11 cellular contexts compared by ENCODE assay signal in the genomic region with DNA sequence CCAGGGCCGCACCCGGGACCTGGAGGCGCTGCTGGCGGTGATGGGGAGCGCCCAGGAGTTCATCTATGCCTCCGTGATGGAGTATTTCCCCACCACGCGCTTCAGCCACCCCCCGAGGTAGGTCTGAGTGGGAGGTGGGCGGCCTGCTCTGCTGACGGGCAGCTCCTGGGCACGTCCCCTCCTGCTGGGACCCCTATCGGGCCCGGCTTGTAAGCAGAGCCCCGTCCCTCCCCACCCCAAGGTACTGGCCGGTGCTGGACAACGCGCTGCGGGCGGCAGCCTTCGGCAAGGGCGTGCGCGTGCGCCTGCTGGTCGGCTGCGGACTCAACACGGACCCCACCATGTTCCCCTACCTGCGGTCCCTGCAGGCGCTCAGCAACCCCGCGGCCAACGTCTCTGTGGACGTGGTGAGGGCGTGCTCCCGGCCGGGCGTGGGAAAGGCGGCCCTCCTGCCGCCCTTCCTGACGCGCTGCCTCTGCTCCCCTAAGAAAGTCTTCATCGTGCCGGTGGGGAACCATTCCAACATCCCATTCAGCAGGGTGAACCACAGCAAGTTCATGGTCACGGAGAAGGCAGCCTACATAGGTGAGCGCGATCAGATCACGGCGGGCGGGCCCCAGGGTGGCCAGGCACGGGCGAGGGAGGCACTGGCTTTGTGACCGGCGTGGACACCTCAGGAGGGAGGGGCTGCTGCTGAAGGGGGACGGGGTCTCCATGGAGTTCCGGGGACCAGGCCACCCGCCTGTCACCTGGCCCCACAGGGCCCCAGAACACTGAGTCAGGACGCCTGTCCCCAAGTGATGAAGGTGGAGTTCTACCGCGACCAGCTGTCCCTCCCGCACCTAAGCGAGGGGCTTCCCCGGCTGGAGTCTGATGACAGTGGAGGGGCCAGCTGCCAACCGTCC. TPM values are rescaled to one million over a fixed set of nuclear protein-coding genes. Genes with fewer than 3 reads are reported as not detected.
DNase-seq lines count a peak whose midpoint lies in the region; ATAC-seq, FAIRE-seq and TF ChIP-seq lines count a peak whose summit lies in the region.
"Had no signal": no experiment of that assay in that cellular context is flagged by ENCODE, and none has a peak within 500 bp of the region (broad histone marks: within the 10 kb centered on the region; RNA-seq: fewer than 3 reads in every experiment).

No MANE protein-coding gene starts in this region.

- no peaks in the 10 kb centered on the region for H3K9me1 ChIP-seq in endothelial cell of umbilical vein (replicated peaks; ENCODE audit: control insufficient read depth, extremely low read depth, insufficient read depth, low read length)

- CTCF ChIA-PET in endothelial cell of umbilical vein (lab: Charles Lee) = interaction anchor here (1.1 to 4.4 kb wide), 9 partner anchors 11 to 549 kb away, joined by 3 to 39 read pairs (median 8); no protein-coding TSS in a partner anchor

- H3K4me3 ChIP-seq in endothelial cell of umbilical vein (replicated peaks in 1 of 3; ENCODE audit: insufficient read depth in 1 of 3, low read depth in 1 of 3, low read length in 3 of 3) = no peak overlapping the region
- H3K4me3 ChIP-seq in urinary bladder (ENCODE audit: low read depth, low read length) = peak overlapping the region; percentile 55

- ATAC-seq in Right ventricle myocardium superior (ENCODE audit: poor library complexity) (no peak), Right ventricle myocardium inferior (no peak), HG03196 (IDR thresholded peaks at IDR 0.05; ENCODE audit: unreplicated experiment) (no peak), HG02981 (IDR thresholded peaks at IDR 0.05; ENCODE audit: unreplicated experiment) (no peak)

- H3K36me3 Mint-ChIP-seq in nephron (ENCODE audit: low read depth) = no peaks in the 10 kb centered on the region
- H3K36me3 Mint-ChIP-seq: activated CD8-positive, alpha-beta memory T cell treated with anti-CD3 and anti-CD28 coated beads, Interleukin-2, amount 10 ng/mL, durations not matched to agents 7 days and 5 days; CD4-positive, CD25-positive, alpha-beta regulatory T cell had no signal

- no peaks in the 10 kb centered on the region for H3K79me2 ChIP-seq in endothelial cell of umbilical vein (ENCODE audit: control insufficient read depth, insufficient read depth, low read length)

- intact Hi-C loops in Right ventricle myocardium superior (cut with DNase I) = no loop called here
- intact Hi-C loops in Right ventricle myocardium inferior (cut with DNase I) = loop anchor here (2.0 kb wide), 1 partner anchor 35 kb away; no protein-coding TSS in a partner anchor
- intact Hi-C loops in endothelial cell of umbilical vein (cut with micrococcal nuclease) = no loop called here

- H3K27me3 Mint-ChIP-seq in nephron (ENCODE audit: low read depth) = peaks cover 37% of the 10 kb centered on the region

- 49% methylated on average over 64 of the region's 64 CpGs for WGBS in urinary bladder

- TF ChIP-seq POLR2A in endothelial cell of umbilical vein (IDR thresholded peaks at IDR 0.05; ENCODE audit: low read depth, low read length) = no peak

- H3K9me3 Mint-ChIP-seq in nephron = no peaks in the 10 kb centered on the region
- H3K9me3 Mint-ChIP-seq: CD4-positive, CD25-positive, alpha-beta regulatory T cell had no signal

- no peak for TF ChIP-seq CTCF in endothelial cell of umbilical vein (IDR thresholded peaks at IDR 0.05; ENCODE audit: extremely low read depth in 1 of 2, insufficient read depth in 1 of 2, low read depth in 1 of 2, low read length in 2 of 2)
- TF ChIP-seq CTCF in nephron (IDR thresholded peaks at IDR 0.05; ENCODE audit: unreplicated experiment in 3 of 3) = no peak

- peak overlapping the region; percentile 48 for H3K4me2 ChIP-seq in endothelial cell of umbilical vein (ENCODE audit: insufficient read depth, low read length)

- POLR2A ChIA-PET in endothelial cell of umbilical vein (lab: Charles Lee) = no interaction called here

- H3K4me1 Mint-ChIP-seq in nephron = peaks cover 7% of the 10 kb centered on the region

- BruUV-seq in endothelial cell of umbilical vein (replicated peaks; lab: Mats Ljungman, UMichigan) = no TSS peak

- dilution Hi-C loops in endothelial cell of umbilical vein (cut with MboI; ENCODE audit: extremely low pct_ligation_motif_present, low sequenced_read_pairs) = loop anchor here (10.0 kb wide), 1 partner anchor 143 kb away; no protein-coding TSS in a partner anchor

- H3K36me3 ChIP-seq in endothelial cell of umbilical vein (ENCODE audit: control insufficient read depth in 2 of 2, extremely low read depth in 1 of 2, insufficient read depth in 2 of 2, low read length in 2 of 2) (no peaks in the 10 kb centered on the region), urinary bladder (ENCODE audit: insufficient read depth) (no peaks in the 10 kb centered on the region)

- peak; percentile 39 for DNase-seq in Right ventricle myocardium superior
- no peak for DNase-seq in Right ventricle myocardium inferior (ENCODE audit: missing footprints)
- DNase-seq in endothelial cell of umbilical vein (ENCODE audit: low read depth, low spot score) = no peak
- DNase-seq in NCI-H2107 (lab: John Stamatoyannopoulos, UW) = no peak
- DNase-seq: activated CD8-positive, alpha-beta memory T cell treated with anti-CD3 and anti-CD28 coated beads, Interleukin-2, amount 10 ng/mL, durations not matched to agents 7 days and 5 days; CD4-positive, CD25-positive, alpha-beta regulatory T cell; small intestine had no signal

- H3K4me1 ChIP-seq in endothelial cell of umbilical vein (ENCODE audit: control insufficient read depth, extremely low read depth, insufficient read depth, low read length) = peaks cover 6% of the 10 kb centered on the region
- H3K4me1 ChIP-seq in urinary bladder (ENCODE audit: insufficient read depth) = no peaks in the 10 kb centered on the region

- H3K27ac ChIP-seq in endothelial cell of umbilical vein (ENCODE audit: insufficient read depth, low read depth, low read length) (no peak overlapping the region), urinary bladder (ENCODE audit: low read depth) (no peak overlapping the region)

- H3K9me3 ChIP-seq in endothelial cell of umbilical vein (replicated peaks; ENCODE audit: control insufficient read depth, insufficient read depth, low read length) = no peaks in the 10 kb centered on the region

- H3K9ac ChIP-seq in endothelial cell of umbilical vein (replicated peaks; ENCODE audit: extremely low read depth, insufficient read depth, low read length) = no peak overlapping the region

- peaks cover 3 to 11% of the 10 kb centered on the region in 2 experiments for H3K27me3 ChIP-seq in endothelial cell of umbilical vein (ENCODE audit: control insufficient read depth in 2 of 2, insufficient read depth in 2 of 2, low read length in 2 of 2)

- FAIRE-seq in endothelial cell of umbilical vein (lab: Jason Lieb, UNC) = no peak
- FAIRE-seq: small intestine had no signal

- H4K20me1 ChIP-seq in endothelial cell of umbilical vein (replicated peaks; ENCODE audit: control insufficient read depth, extremely low read depth, insufficient read depth, low read length) = no peaks in the 10 kb centered on the region

- no peak overlapping the region for H3K27ac Mint-ChIP-seq in nephron
- H3K27ac Mint-ChIP-seq: activated CD8-positive, alpha-beta memory T cell treated with anti-CD3 and anti-CD28 coated beads, Interleukin-2, amount 10 ng/mL, durations not matched to agents 7 days and 5 days had no signal

- no peak overlapping the region for H2AFZ ChIP-seq in endothelial cell of umbilical vein (ENCODE audit: low read depth, low read length)

- H3K4me3 Mint-ChIP-seq in nephron = peak overlapping the region; percentile 67 to 82 (median 77)
- H3K4me3 Mint-ChIP-seq: activated CD8-positive, alpha-beta memory T cell treated with anti-CD3 and anti-CD28 coated beads, Interleukin-2, amount 10 ng/mL, durations not matched to agents 7 days and 5 days had no signal

TF ChIP-seq in endothelial cell of umbilical vein, 7 proteins besides CTCF, POLR2A, EP300 and RAD21 (continues in another document):
- no peak for TF ChIP-seq EZH2 (IDR thresholded peaks at IDR 0.05; ENCODE audit: borderline replicate concordance, low read depth, low read length, severe bottlenecking)

RNA-seq across cellular contexts. Expression of a gene that starts 7.3 kb away (rescaled TPM):
- total RNA-seq in Right ventricle myocardium superior = 0.13 TPM
- not detected for total RNA-seq in Right ventricle myocardium inferior
- total RNA-seq in endothelial cell of umbilical vein = 0.05 and 0.11 TPM in 2 replicates
- polyA plus RNA-seq in endothelial cell of umbilical vein = 0.01 and 0.03 TPM in 2 replicates
- 0.01 TPM in 1 of 2 replicates, not detected in the other for polyA plus RNA-seq in endothelial cell of umbilical vein (2011; cell fraction: cytosol; rRNA removed)
- polyA plus RNA-seq in endothelial cell of umbilical vein (2011; cell fraction: nucleus; rRNA removed) = 0.11 and 0.18 TPM in 2 replicates
- not detected in 2 replicates for polyA plus RNA-seq in endothelial cell of umbilical vein (2012)
- 0.11 and 0.15 TPM in 2 replicates for polyA minus RNA-seq in endothelial cell of umbilical vein
- polyA minus RNA-seq in endothelial cell of umbilical vein (2011; cell fraction: cytosol; rRNA and poly(A)+ RNA removed) = not detected
- 0.14 TPM in 1 of 2 replicates, not detected in the other for polyA minus RNA-seq in endothelial cell of umbilical vein (2011; cell fraction: nucleus; rRNA and poly(A)+ RNA removed)
- 6.8 TPM for total RNA-seq in urinary bladder
- polyA plus RNA-seq in urinary bladder = 0.42 TPM
- total RNA-seq: activated CD8-positive, alpha-beta memory T cell treated with anti-CD3 and anti-CD28 coated beads, Interleukin-2, amount 10 ng/mL, durations not matched to agents 7 days and 5 days; CD4-positive, CD25-positive, alpha-beta regulatory T cell had no signal

RNA-seq across cellular contexts. Expression of a gene that starts 46.2 kb away (rescaled TPM):
- 2.6 TPM for total RNA-seq in Right ventricle myocardium superior
- total RNA-seq in Right ventricle myocardium inferior = 2.5 TPM
- 68.7 and 81.9 TPM in 2 replicates for total RNA-seq in endothelial cell of umbilical vein
- 16.6 and 17.7 TPM in 2 replicates for polyA plus RNA-seq in endothelial cell of umbilical vein
- 20.2 and 20.8 TPM in 2 replicates for polyA plus RNA-seq in endothelial cell of umbilical vein (2011; cell fraction: cytosol; rRNA removed)
- 86.6 and 90.9 TPM in 2 replicates for polyA plus RNA-seq in endothelial cell of umbilical vein (2011; cell fraction: nucleus; rRNA removed)
- polyA plus RNA-seq in endothelial cell of umbilical vein (2012) = 76.1 and 85.2 TPM in 2 replicates
- 72.8 and 76.9 TPM in 2 replicates for polyA minus RNA-seq in endothelial cell of umbilical vein
- 25.0 TPM for polyA minus RNA-seq in endothelial cell of umbilical vein (2011; cell fraction: cytosol; rRNA and poly(A)+ RNA removed)
- 87.1 and 88.1 TPM in 2 replicates for polyA minus RNA-seq in endothelial cell of umbilical vein (2011; cell fraction: nucleus; rRNA and poly(A)+ RNA removed)
- 14.5 TPM for total RNA-seq in urinary bladder
- polyA plus RNA-seq in urinary bladder = 43.2 TPM
- total RNA-seq: activated CD8-positive, alpha-beta memory T cell treated with anti-CD3 and anti-CD28 coated beads, Interleukin-2, amount 10 ng/mL, durations not matched to agents 7 days and 5 days; CD4-positive, CD25-positive, alpha-beta regulatory T cell had no signal
- polyA plus RNA-seq: CD4-positive, CD25-positive, alpha-beta regulatory T cell had no signal

RNA-seq across cellular contexts. Expression of a gene that starts 53.6 kb away (rescaled TPM):
- 1.5 TPM for total RNA-seq in Right ventricle myocardium superior
- total RNA-seq in Right ventricle myocardium inferior = 1.9 TPM
- total RNA-seq in endothelial cell of umbilical vein = 5.3 and 5.6 TPM in 2 replicates
- polyA plus RNA-seq in endothelial cell of umbilical vein = 4.9 and 5.2 TPM in 2 replicates
- 4.7 and 5.5 TPM in 2 replicates for polyA plus RNA-seq in endothelial cell of umbilical vein (2011; cell fraction: cytosol; rRNA removed)
- 8.2 and 8.8 TPM in 2 replicates for polyA plus RNA-seq in endothelial cell of umbilical vein (2011; cell fraction: nucleus; rRNA removed)
- polyA plus RNA-seq in endothelial cell of umbilical vein (2012) = 3.3 and 4.7 TPM in 2 replicates
- polyA minus RNA-seq in endothelial cell of umbilical vein = 2.5 and 3.0 TPM in 2 replicates
- polyA minus RNA-seq in endothelial cell of umbilical vein (2011; cell fraction: cytosol; rRNA and poly(A)+ RNA removed) = 5.3 TPM
- polyA minus RNA-seq in endothelial cell of umbilical vein (2011; cell fraction: nucleus; rRNA and poly(A)+ RNA removed) = 2.5 and 3.0 TPM in 2 replicates
- 4.7 TPM for total RNA-seq in urinary bladder
- 10.1 TPM for polyA plus RNA-seq in urinary bladder
